Comparison of ENCODE assay signal across 21 cellular contexts in genomic region chr6:39517763-39518162, GRCh38.
"Had no signal": no experiment of that assay in that cellular context is flagged by ENCODE, and none has a peak within 500 bp of the region (broad histone marks: within the 10 kb centered on the region; RNA-seq: fewer than 3 reads in every experiment).

No MANE protein-coding gene starts in this region.

- H3K4me3 ChIP-seq: esophagus squamous epithelium, lung, mucosa of descending colon, suprapubic skin, upper lobe of right lung had no signal

- H3K27ac ChIP-seq: suprapubic skin, upper lobe of right lung had no signal

- H3K27me3 ChIP-seq: esophagus squamous epithelium, suprapubic skin, upper lobe of right lung had no signal

- ATAC-seq: activated CD8-positive, alpha-beta memory T cell treated with anti-CD3 and anti-CD28 coated beads, Interleukin-2, amount 10 ng/mL, durations not matched to agents 7 days and 5 days; left cardiac atrium; mucosa of descending colon; natural killer cell treated with Interleukin-12 subunit alpha and Interleukin-12 subunit beta and Interleukin-15 and Interleukin-18, amount 100 ng/mL, for 72 hours; sciatic nerve; stimulated activated naive CD8-positive, alpha-beta T cell treated with anti-CD3 and anti-CD28 coated beads, Interleukin-15, Interleukin-2, amounts not matched to agents 100 U/mL and 50 U/mL, for 24 hours; upper lobe of right lung had no signal

- H3K9me3 ChIP-seq: esophagus squamous epithelium, mucosa of descending colon, suprapubic skin, upper lobe of right lung had no signal

- H3K4me1 ChIP-seq: suprapubic skin had no signal

- DNase-seq: activated CD4-positive, alpha-beta T cell treated with anti-CD3 and anti-CD28 coated beads for 1 hour; activated CD4-positive, alpha-beta T cell treated with anti-CD3 and anti-CD28 coated beads, Interleukin-2, amount 50 U/mL, for 48 hours; activated CD8-positive, alpha-beta memory T cell treated with anti-CD3 and anti-CD28 coated beads, Interleukin-2, amount 10 ng/mL, durations not matched to agents 7 days and 5 days; activated gamma-delta T cell; activated T-cell treated with anti-CD3 and anti-CD28 coated beads, Interleukin-2, amount 50 U/mL, for 24 hours; esophagus squamous epithelium; hippocampal formation; left cardiac atrium; mucosa of descending colon; occipital lobe; stimulated activated CD4-positive, alpha-beta T cell treated with anti-CD3 and anti-CD28 coated beads, Interleukin-12 subunit alpha, Interleukin-12 subunit beta, amount 100 ng/mL, for 4 hours; stimulated activated CD4-positive, alpha-beta T cell treated with anti-CD3 and anti-CD28 coated beads, Interleukin-2, amount 100 ng/mL, for 48 hours; stimulated activated CD8-positive, alpha-beta memory T cell treated with anti-CD3 and anti-CD28 coated beads, Interleukin-4, amount 100 ng/mL, for 48 hours; stimulated activated naive CD8-positive, alpha-beta T cell treated with anti-CD3 and anti-CD28 coated beads, Interleukin-15, Interleukin-2, amounts not matched to agents 100 U/mL and 50 U/mL, for 24 hours; SW 1271; T-helper 9 cell; upper lobe of right lung had no signal

- H3K36me3 ChIP-seq: esophagus squamous epithelium, suprapubic skin, upper lobe of right lung had no signal
